15 cellular contexts compared by ENCODE assay signal in genomic region chr10:9188022-9188810, GRCh38.
DNase-seq lines count a peak whose midpoint lies in the region; ATAC-seq and TF ChIP-seq lines count a peak whose summit lies in the region.
"Had no signal": no experiment of that assay in that cellular context is flagged by ENCODE, and none has a peak within 500 bp of the region (broad histone marks: within the 10 kb centered on the region; RNA-seq: fewer than 3 reads in every experiment).

No MANE protein-coding gene starts in this region.

- in situ Hi-C loops in T47D (cut with HindIII; ENCODE audit: low pct_unique_long_range_greater_than_20kb, low sequenced_read_pairs) (no loop called here), G401 (cut with HindIII; ENCODE audit: low sequenced_read_pairs) (no loop called here)

- no peaks in the 10 kb centered on the region for H4K20me1 ChIP-seq in PC-9 (ENCODE audit: insufficient read depth)

- no peak overlapping the region for H2AFZ ChIP-seq in PC-9

- no peaks in the 10 kb centered on the region for H3K9me3 ChIP-seq in PC-9 (ENCODE audit: insufficient read depth, low read depth)

- H3K4me1 ChIP-seq in PC-9 (replicated peaks; ENCODE audit: insufficient read depth), result 0 out of 2 replicates have a peak, but pooled peaks cover 11% of the 10 kb centered on the region

- no peak overlapping the region for H3K4me3 ChIP-seq in PC-9

- DNase-seq in T47D (ENCODE audit: low read depth in 1 of 2, low spot score in 1 of 2), result peak; percentile 27 to 100
- DNase-seq in MCF 10A (ENCODE audit: unreplicated experiment), result no peak
- DNase-seq in PC-9, result peak in 1 of 2 experiments; percentile 83
- peak; percentile 43 for DNase-seq in epithelial cell of prostate (ENCODE audit: low read depth, low spot score)
- peak; percentile 32 for DNase-seq in renal cortical epithelial cell (ENCODE audit: low read depth)
- DNase-seq in Right ventricle myocardium superior, result no peak
- no peak for DNase-seq in G401 (ENCODE audit: low spot score)
- DNase-seq: GDM1, MV-4-11, NCI-H1436, NCI-H2029 treated with DMSO at 0.1 percent for 48 hours, NCI-H524 had no signal

- H3K27ac Mint-ChIP-seq in MCF 10A (ENCODE audit: low read depth, unreplicated experiment), result no peak overlapping the region

- no peaks in the 10 kb centered on the region for H3K36me3 Mint-ChIP-seq in MCF 10A (ENCODE audit: insufficient read depth, unreplicated experiment)

- no peaks in the 10 kb centered on the region for H3K27me3 ChIP-seq in PC-9 (ENCODE audit: insufficient read depth, low read depth)

- POLR2A ChIA-PET in MCF 10A (lab: Yijun Ruan, JAX) (no interaction called here), PC-9 (lab: Charles Lee; ENCODE audit: unreplicated experiment) (no interaction called here)

- BruUV-seq in MCF 10A (replicated peaks; lab: Mats Ljungman, UMichigan) (no TSS peak), PC-9 (replicated peaks; lab: Mats Ljungman, UMichigan) (no TSS peak)

- no peaks in the 10 kb centered on the region for H3K4me1 Mint-ChIP-seq in MCF 10A (ENCODE audit: insufficient read depth, unreplicated experiment)

- TF ChIP-seq CTCF in MCF 10A (IDR thresholded peaks at IDR 0.05; ENCODE audit: unreplicated experiment), result no peak
- TF ChIP-seq CTCF in PC-9 (conservative IDR thresholded peaks at IDR 0.05), result no peak

- H3K27me3 Mint-ChIP-seq in MCF 10A (ENCODE audit: insufficient read depth, unreplicated experiment), result no peaks in the 10 kb centered on the region

- H3K9me3 Mint-ChIP-seq in MCF 10A (ENCODE audit: unreplicated experiment), result no peaks in the 10 kb centered on the region

- no peaks in the 10 kb centered on the region for H3K79me2 ChIP-seq in PC-9 (ENCODE audit: low read depth)

- ATAC-seq in GM18505 (IDR thresholded peaks at IDR 0.05; ENCODE audit: unreplicated experiment) (no peak), Right ventricle myocardium superior (ENCODE audit: poor library complexity) (no peak)
- ATAC-seq: Right ventricle myocardium inferior had no signal

- H3K9me2 ChIP-seq in PC-9 (ENCODE audit: insufficient read depth), result no peaks in the 10 kb centered on the region

- no peaks in the 10 kb centered on the region for H3F3A ChIP-seq in PC-9 (ENCODE audit: insufficient read depth, low read depth)

- TF ChIP-seq POLR2A in GM18505 (IDR thresholded peaks at IDR 0.05; ENCODE audit: borderline replicate concordance, extremely low read depth, insufficient read depth, insufficient read length), result no peak

- CTCF ChIA-PET in MCF 10A (lab: Yijun Ruan, JAX), result no interaction called here
- CTCF ChIA-PET in PC-9 (lab: Charles Lee), result no interaction called here

- no peak overlapping the region for H3K4me3 Mint-ChIP-seq in MCF 10A (ENCODE audit: unreplicated experiment)

- H3K27ac ChIP-seq in PC-9 (peak overlapping the region; percentile 40), epithelial cell of prostate (peak overlapping the region; percentile 23)
- H3K27ac ChIP-seq: KMS-11 had no signal

- H3K4me2 ChIP-seq in PC-9, result no peak overlapping the region
- H3K4me2 ChIP-seq: KMS-11 had no signal

- intact Hi-C loops in MCF 10A (cut with micrococcal nuclease), result no loop called here
- intact Hi-C loops in PC-9 (cut with micrococcal nuclease; ENCODE audit: unreplicated experiment), result no loop called here
- intact Hi-C loops in Right ventricle myocardium superior (cut with DNase I), result no loop called here

- H3K36me3 ChIP-seq in PC-9 (ENCODE audit: low read depth), result no peaks in the 10 kb centered on the region

Comparison
In these comparisons a context has a peak if more than half of its experiments do, and no peak if none do; other contexts are left out.
1. DNase-seq: peak in T47D (2 of 2), epithelial cell of prostate (single experiment) and renal cortical epithelial cell (single experiment); none in MCF 10A (single experiment), Right ventricle myocardium superior (single experiment) and G401 (single experiment).